Comparison of ENCODE assay signal across 16 cellular contexts in the genomic region with DNA sequence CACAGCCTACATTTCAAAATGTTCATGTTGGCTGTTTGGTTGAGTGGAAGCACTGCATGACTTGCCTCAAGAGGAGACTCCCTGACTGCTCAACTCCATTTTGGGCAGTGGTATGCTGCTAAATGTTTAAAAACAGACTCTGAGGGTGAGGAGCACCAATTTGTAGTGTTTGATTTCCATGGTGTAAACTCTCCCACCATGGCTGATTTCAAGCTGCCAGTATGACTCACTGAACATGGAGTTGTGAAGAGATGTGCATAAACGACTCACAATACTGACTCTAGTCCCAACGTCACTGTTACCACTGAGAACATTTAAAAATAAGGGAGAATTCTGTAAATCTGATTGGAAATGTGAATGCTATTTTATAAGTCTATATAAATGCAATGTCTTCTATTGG.
DNase-seq lines count a peak whose midpoint lies in the region; ATAC-seq, FAIRE-seq and TF ChIP-seq lines count a peak whose summit lies in the region.
"Had no signal": no experiment of that assay in that cellular context is flagged by ENCODE, and none has a peak within 500 bp of the region (broad histone marks: within the 10 kb centered on the region; RNA-seq: fewer than 3 reads in every experiment).

No MANE protein-coding gene starts in this region.

- H3K9me3 Mint-ChIP-seq in naive thymus-derived CD4-positive, alpha-beta T cell, result peaks cover 0 to 22% (median 10%) of the 10 kb centered on the region in 11 donors

- peaks cover 0 to 66% of the 10 kb centered on the region in 2 donors for H3K4me1 ChIP-seq in naive thymus-derived CD4-positive, alpha-beta T cell (ENCODE audit: control insufficient read depth in 2 of 2, insufficient read depth in 2 of 2, low read length in 2 of 2)
- peaks cover 21% of the 10 kb centered on the region for H3K4me1 ChIP-seq in left ventricle myocardium inferior

- H3K27me3 ChIP-seq in brain microvascular endothelial cell (replicated peaks) (no peaks in the 10 kb centered on the region), left ventricle myocardium inferior (ENCODE audit: low read depth) (no peaks in the 10 kb centered on the region)
- H3K27me3 ChIP-seq in naive thymus-derived CD4-positive, alpha-beta T cell (ENCODE audit: control insufficient read depth in 2 of 2, insufficient read depth in 2 of 2, low read length in 2 of 2), result no peaks in the 10 kb centered on the region
- H3K27me3 ChIP-seq: spleen had no signal

- TF ChIP-seq CTCF in brain microvascular endothelial cell (IDR thresholded peaks at IDR 0.05; ENCODE audit: low read depth, low read length, missing control alignments) (no peak), left ventricle myocardium inferior (IDR thresholded peaks at IDR 0.05; ENCODE audit: borderline replicate concordance) (no peak)

- peak overlapping the region in 8 of 9 donors; percentile 79 to 99 (median 92) for H3K27ac Mint-ChIP-seq in naive thymus-derived CD4-positive, alpha-beta T cell
- H3K27ac Mint-ChIP-seq: CD14-positive monocyte had no signal

- POLR2A ChIA-PET in naive thymus-derived CD4-positive, alpha-beta T cell (lab: Charles Lee), result interaction anchor here (0.6 to 1.7 kb wide), 8 partner anchors 9 to 65 kb away, joined by 3 to 6 read pairs (median 3); no protein-coding TSS in a partner anchor

- CTCF ChIA-PET in naive thymus-derived CD4-positive, alpha-beta T cell (lab: Charles Lee), result interaction anchor here (0.7 kb wide), 1 partner anchor 286 kb away, joined by 3 read pairs; no protein-coding TSS in a partner anchor

- no peak for FAIRE-seq in RCC 7860 (lab: Jason Lieb, UNC)
- FAIRE-seq: H54 had no signal

- H3K36me3 Mint-ChIP-seq in naive thymus-derived CD4-positive, alpha-beta T cell, result peaks cover 23 to 62% (median 50%) of the 10 kb centered on the region in 5 donors

- H3K27ac ChIP-seq in brain microvascular endothelial cell (no peak overlapping the region), left ventricle myocardium inferior (replicated peaks) (no peak overlapping the region)
- H3K27ac ChIP-seq in naive thymus-derived CD4-positive, alpha-beta T cell (ENCODE audit: low read depth, low read length), result peak overlapping the region; percentile 24
- H3K27ac ChIP-seq: RWPE1, spleen had no signal

- intact Hi-C loops in naive thymus-derived CD4-positive, alpha-beta T cell (cut with micrococcal nuclease), result no loop called here
- intact Hi-C loops in left ventricle myocardium inferior (cut with micrococcal nuclease), result no loop called here

- no peaks in the 10 kb centered on the region for H3K27me3 Mint-ChIP-seq in naive thymus-derived CD4-positive, alpha-beta T cell
- H3K27me3 Mint-ChIP-seq: IgD-negative memory B cell had no signal

- H3K4me1 Mint-ChIP-seq in naive thymus-derived CD4-positive, alpha-beta T cell, result peaks cover 39 to 88% (median 75%) of the 10 kb centered on the region in 7 donors

- in situ Hi-C loops in brain microvascular endothelial cell (cut with HindIII; ENCODE audit: low pct_ligation_motif_present, low sequenced_read_pairs), result no loop called here

- no peaks in the 10 kb centered on the region for H3K36me3 ChIP-seq in brain microvascular endothelial cell (replicated peaks)
- H3K36me3 ChIP-seq in naive thymus-derived CD4-positive, alpha-beta T cell (ENCODE audit: control insufficient read depth in 2 of 3, insufficient read depth in 3 of 3, low read length in 3 of 3), result peaks cover 0 to 7% (median 0%) of the 10 kb centered on the region in 3 experiments
- no peaks in the 10 kb centered on the region for H3K36me3 ChIP-seq in left ventricle myocardium inferior

- H3K4me3 ChIP-seq in brain microvascular endothelial cell (ENCODE audit: low read depth, low read length) (no peak overlapping the region), left ventricle myocardium inferior (no peak overlapping the region)
- H3K4me3 ChIP-seq in naive thymus-derived CD4-positive, alpha-beta T cell (ENCODE audit: low read length), result no peak overlapping the region
- H3K4me3 ChIP-seq: spleen had no signal

- peak; percentile 22 for DNase-seq in Ammon's horn (ENCODE audit: low spot score)
- DNase-seq in HT1080 (ENCODE audit: low read depth), result peak; percentile 11
- DNase-seq in brain microvascular endothelial cell, result peak; percentile 8
- DNase-seq in naive thymus-derived CD4-positive, alpha-beta T cell, result no peak
- DNase-seq in NCI-H526 treated with DMSO at 0.1 percent for 48 hours (lab: John Stamatoyannopoulos, UW), result no peak
- DNase-seq in left ventricle myocardium inferior, result no peak
- no peak for DNase-seq in amniotic stem cell (lab: John Stamatoyannopoulos, UW)
- no peak for DNase-seq in RCC 7860 (ENCODE audit: low spot score)
- DNase-seq: activated CD4-positive, alpha-beta T cell treated with anti-CD3 and anti-CD28 coated beads, Interleukin-2, amount 50 U/mL, for 1 hour; cerebellar nuclear complex; EL; spleen had no signal

- H3K4me3 Mint-ChIP-seq in naive thymus-derived CD4-positive, alpha-beta T cell, result peak overlapping the region in 7 of 10 donors; percentile 11 to 75 (median 36)
- H3K4me3 Mint-ChIP-seq: CD14-positive monocyte, IgD-negative memory B cell had no signal

- peak; percentile 49 for ATAC-seq in naive thymus-derived CD4-positive, alpha-beta T cell

- peaks cover 0 to 10% (median 3%) of the 10 kb centered on the region in 3 experiments for H3K9me3 ChIP-seq in naive thymus-derived CD4-positive, alpha-beta T cell (ENCODE audit: control insufficient read depth in 2 of 3, low read length in 3 of 3)
- peaks cover 11% of the 10 kb centered on the region for H3K9me3 ChIP-seq in left ventricle myocardium inferior (replicated peaks)

Comparison
In these comparisons a context has a peak if more than half of its experiments do, and no peak if none do; other contexts are left out.
1. DNase-seq: peak in Ammon's horn (single experiment), HT1080 (single experiment) and brain microvascular endothelial cell (single experiment); none in naive thymus-derived CD4-positive, alpha-beta T cell (0 of 9), NCI-H526 treated with DMSO at 0.1 percent for 48 hours (single experiment), left ventricle myocardium inferior (single experiment), amniotic stem cell (single experiment) and RCC 7860 (single experiment).